Comparison of ENCODE assay signal across 8 cellular contexts in the genomic region with DNA sequence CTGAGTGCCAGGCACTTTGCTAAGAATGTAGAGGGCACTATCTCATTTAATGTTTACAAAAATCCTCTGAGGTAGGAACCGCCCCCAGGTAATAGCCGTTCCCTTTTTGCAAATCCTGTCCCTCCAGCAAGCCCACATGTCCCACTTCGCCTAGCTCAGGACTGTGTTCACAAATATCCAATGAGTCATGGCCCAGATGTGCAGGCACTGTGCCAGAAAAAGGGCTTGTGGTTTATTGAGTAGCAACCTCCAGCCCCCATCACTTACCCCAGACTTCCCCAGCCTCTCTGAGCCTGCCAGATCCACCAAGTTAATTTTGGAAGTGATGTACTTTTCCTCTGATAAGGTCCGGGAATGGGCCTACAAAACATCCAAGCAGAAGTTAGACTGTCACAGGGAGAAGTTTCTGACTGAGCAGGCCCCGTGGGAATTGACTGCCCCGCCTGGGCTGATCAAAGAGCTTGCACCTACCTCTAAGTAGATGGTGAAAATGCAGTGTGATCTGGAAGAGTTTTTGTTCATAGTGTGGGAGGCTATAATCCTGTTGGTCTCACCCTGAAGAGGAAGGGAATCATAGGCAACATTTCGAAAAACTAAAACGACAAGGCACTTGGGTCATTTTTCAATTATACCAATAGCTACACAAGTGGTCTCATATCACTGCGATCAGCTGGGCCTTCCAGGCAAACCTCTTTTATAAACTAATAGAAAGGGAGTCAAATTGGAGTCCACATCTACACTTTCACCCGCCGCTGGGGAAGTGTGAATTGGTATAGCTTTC. TPM values are rescaled to one million over a fixed set of nuclear protein-coding genes. Genes with fewer than 3 reads are reported as not detected.
DNase-seq lines count a peak whose midpoint lies in the region; ATAC-seq, FAIRE-seq and TF ChIP-seq lines count a peak whose summit lies in the region.

No MANE protein-coding gene starts in this region.

- ATAC-seq in GM12878: peak; percentile 79
- peak; percentile 74 for ATAC-seq in HepG2

- H3K9ac ChIP-seq in GM12878 (ENCODE audit: control insufficient read depth, insufficient read depth, low read length) (no peak overlapping the region), HepG2 (ENCODE audit: insufficient read depth, low read depth, low read length) (no peak overlapping the region)

- TF ChIP-seq RAD21 in GM12878 (IDR thresholded peaks at IDR 0.05; ENCODE audit: insufficient read depth, low read depth, low read length) (0 out of 2 replicates have a peak, but pooled peaks have one; percentile 3), HepG2 (CRISPR knock-in tag; IDR thresholded peaks at IDR 0.05) (no peak)

- no peaks in the 10 kb centered on the region for H3K36me3 ChIP-seq in BJ (ENCODE audit: control insufficient read depth, insufficient read depth, low read length)
- no peaks in the 10 kb centered on the region for H3K36me3 ChIP-seq in GM12878 (ENCODE audit: control insufficient read depth in 2 of 2, insufficient read depth in 2 of 2, low read length in 1 of 2)
- no peaks in the 10 kb centered on the region for H3K36me3 ChIP-seq in HepG2 (replicated peaks in 1 of 2; ENCODE audit: control insufficient read depth in 1 of 2, insufficient read depth in 2 of 2, low read length in 2 of 2)

- POLR2A ChIA-PET in BJ (lab: Charles Lee): no interaction called here
- POLR2A ChIA-PET in GM12878 (lab: Charles Lee): interaction anchor here (0.5 to 1.8 kb wide), 7 partner anchors 9 to 240 kb away, joined by 3 to 5 read pairs (median 4); no protein-coding TSS in a partner anchor
- POLR2A ChIA-PET in HepG2 (lab: Yijun Ruan, JAX): no interaction called here

- H3K4me2 ChIP-seq in GM12878 (ENCODE audit: control insufficient read depth, insufficient read depth) (peak overlapping the region; percentile 19; the same call in 1 of the 2 replicates), HepG2 (ENCODE audit: low read depth, low read length) (no peak overlapping the region)

- RAD21 ChIA-PET in GM12878 (lab: Charles Lee; ENCODE audit: unreplicated experiment): interaction anchor here (0.9 to 1.6 kb wide), 5 partner anchors 12 to 340 kb away, joined by 3 to 6 read pairs (median 4); partner anchors contain the start of gene SETD2

- H3K4me1 ChIP-seq in GM12878 (ENCODE audit: control insufficient read depth, insufficient read depth, low read length): peaks cover 11% of the 10 kb centered on the region
- H3K4me1 ChIP-seq in HepG2 (ENCODE audit: insufficient read depth, low read length): peaks cover 15% of the 10 kb centered on the region

- no peak overlapping the region for H3K27ac ChIP-seq in GM12878 (ENCODE audit: control insufficient read depth, insufficient read depth)
- H3K27ac ChIP-seq in HepG2 (ENCODE audit: extremely low read length, insufficient read depth, low read length): no peak overlapping the region

- 39% methylated on average over 11 of the region's 11 CpGs for WGBS in GM12878 (ENCODE audit: insufficient coverage, insufficient replicate concordance, low lambda C conversion rate, missing lambda C conversion rate)
- 57% methylated on average over 11 of the region's 11 CpGs for WGBS in HepG2 (ENCODE audit: low lambda C conversion rate)

- H4K20me1 ChIP-seq in GM12878 (ENCODE audit: control insufficient read depth, insufficient read depth) (no peaks in the 10 kb centered on the region), HepG2 (ENCODE audit: insufficient read depth, low read length) (no peaks in the 10 kb centered on the region)

- H3K4me3 ChIP-seq in BJ (ENCODE audit: low read depth, low read length): no peak overlapping the region
- no peak overlapping the region for H3K4me3 ChIP-seq in GM12878
- H3K4me3 ChIP-seq in HepG2 (replicated peaks in 1 of 3; ENCODE audit: insufficient read depth in 1 of 3, low read depth in 2 of 3, low read length in 3 of 3): no peak overlapping the region

- BruUV-seq in GM12878 (replicated peaks; lab: Mats Ljungman, UMichigan): no TSS peak
- no TSS peak for BruUV-seq in HepG2 (replicated peaks; lab: Mats Ljungman, UMichigan)

- in situ Hi-C loops in GM12878 (cut with MboI): no loop called here
- in situ Hi-C loops in HepG2 (cut with HindIII; ENCODE audit: extremely low pct_ligation_motif_present, low pct_unique_long_range_greater_than_20kb): no loop called here

- peak overlapping the region; percentile 42 for H2AFZ ChIP-seq in GM12878 (ENCODE audit: control insufficient read depth, low read depth, low read length)
- H2AFZ ChIP-seq in HepG2 (ENCODE audit: low read length): no peak overlapping the region

- H3K27me3 ChIP-seq in BJ (ENCODE audit: control insufficient read depth, insufficient read depth, low read length): no peaks in the 10 kb centered on the region
- no peaks in the 10 kb centered on the region for H3K27me3 ChIP-seq in GM12878 (replicated peaks in 1 of 2; ENCODE audit: control insufficient read depth in 2 of 2, insufficient read depth in 2 of 2, low read length in 1 of 2)
- H3K27me3 ChIP-seq in HepG2 (ENCODE audit: control insufficient read depth in 1 of 2, insufficient read depth in 2 of 2, low read length in 2 of 2): no peaks in the 10 kb centered on the region

- no peak for TF ChIP-seq EP300 in GM12878 (IDR thresholded peaks at IDR 0.05; ENCODE audit: borderline replicate concordance in 1 of 2, control insufficient read depth in 1 of 2, low read depth in 2 of 2, low read length in 2 of 2)
- TF ChIP-seq EP300 in HepG2 (IDR thresholded peaks at IDR 0.05; ENCODE audit: low read depth in 2 of 2, low read length in 2 of 2): no peak
- no peak for TF ChIP-seq EP300 in HepG2 (CRISPR knock-in tag; IDR thresholded peaks at IDR 0.05; ENCODE audit: borderline replicate concordance)

- TF ChIP-seq CTCF in BJ (IDR thresholded peaks at IDR 0.05; ENCODE audit: insufficient read depth, low read depth, low read length) (no peak), GM12878 (IDR thresholded peaks at IDR 0.05 in 2 of 3, conservative IDR thresholded peaks at IDR 0.05 in 1 of 3; ENCODE audit: control insufficient read depth in 2 of 3, extremely low read depth in 1 of 3, insufficient read depth in 1 of 3, low read depth in 3 of 3, low read length in 3 of 3) (no peak), HepG2 (CRISPR knock-in tag; IDR thresholded peaks at IDR 0.05) (no peak)

- DNase-seq in BJ (ENCODE audit: low read depth): peak; percentile 74
- DNase-seq in HCEC 1CT: peak; percentile 87
- DNase-seq in RKO (ENCODE audit: low spot score): peak; percentile 74
- DNase-seq in GM12878 (ENCODE audit: low read depth, low spot score): peak; percentile 51
- DNase-seq in HepG2 (ENCODE audit: low spot score): peak; percentile 80
- DNase-seq in stimulated activated CD8-positive, alpha-beta memory T cell treated with anti-CD3 and anti-CD28 coated beads, Interleukin-4, amount 100 ng/mL, for 4 hours (ENCODE audit: low read depth in 2 of 2, low spot score in 1 of 2): peak; percentile 37 to 38
- DNase-seq in NCI-H2227 (lab: John Stamatoyannopoulos, UW; ENCODE audit: unreplicated experiment): no peak
- DNase-seq in NCI-H2081 treated with DMSO at 0.1 percent for 48 hours (lab: John Stamatoyannopoulos, UW): no peak

- TF ChIP-seq POLR2A in GM12878 (IDR thresholded peaks at IDR 0.05; ENCODE audit: low read depth, low read length) (no peak), HepG2 (IDR thresholded peaks at IDR 0.05; ENCODE audit: insufficient read depth in 1 of 2, low read depth in 2 of 2, low read length in 2 of 2) (no peak)

- CTCF ChIA-PET in BJ (lab: Yijun Ruan, JAX): interaction anchor here (0.7 to 1.4 kb wide), 4 partner anchors 10 to 396 kb away, joined by 3 to 5 read pairs (median 3); no protein-coding TSS in a partner anchor
- CTCF ChIA-PET in GM12878 (lab: Yijun Ruan, JAX): interaction anchor here (0.7 to 1.1 kb wide), 4 partner anchors 17 to 184 kb away, joined by 3 to 5 read pairs (median 3); no protein-coding TSS in a partner anchor
- CTCF ChIA-PET in HepG2 (lab: Yijun Ruan, JAX; ENCODE audit: low intra/inter-chr PET ratio, low total read pairs): no interaction called here

- FAIRE-seq in GM12878 (lab: Jason Lieb, UNC) (no peak), HepG2 (lab: Jason Lieb, UNC) (no peak)

- H3K9me3 ChIP-seq in GM12878 (replicated peaks; ENCODE audit: control insufficient read depth, insufficient read depth, low read length): no peaks in the 10 kb centered on the region
- H3K9me3 ChIP-seq in HepG2 (ENCODE audit: low read length): no peaks in the 10 kb centered on the region

- H3K79me2 ChIP-seq in GM12878 (ENCODE audit: control insufficient read depth, insufficient read depth, low read length) (no peaks in the 10 kb centered on the region), HepG2 (ENCODE audit: insufficient read depth, low read length) (no peaks in the 10 kb centered on the region)

- SMC1A ChIA-PET in GM12878 (lab: Charles Lee; ENCODE audit: uncharacterized antibody, unreplicated experiment): interaction anchor here (0.6 to 1.8 kb wide), 13 partner anchors 10 to 247 kb away, joined by 3 to 7 read pairs (median 3); no protein-coding TSS in a partner anchor

- intact Hi-C loops in GM12878 (cut with micrococcal nuclease; ENCODE audit: unreplicated experiment): no loop called here
- intact Hi-C loops in HepG2 (cut with micrococcal nuclease; ENCODE audit: unreplicated experiment): no loop called here

RNA-seq across cellular contexts. Expression of gene KIF9, which starts 15.7 kb away (rescaled TPM):
- polyA plus RNA-seq in BJ (2011; rRNA removed) (2.5 and 4.8 TPM in 2 replicates), GM12878 (2011; rRNA removed) (5.3 and 6.7 TPM in 2 replicates), GM12878 (2014; fragmentation: Illumina TruSeq; extraction: Trizol) (2.7 and 3.0 TPM in 2 replicates), GM12878 (2014; fragmentation: Nextera tagmentation; extraction: Ambion mirVana) (1 to 10 TPM; 7.6 to 8.0 TPM), GM12878 (2014; rRNA removed) (5.4 TPM in 2 replicates), GM12878 (2016; fragmentation: Nextera tagmentation; extraction: Ambion mirVana) (10 to 100 TPM in 1 of 2 experiments, 1 to 10 TPM in 1; 8.2 to 10.2 TPM), HepG2 (2011; rRNA removed) (4.3 and 5.1 TPM in 2 replicates)
- 0.85 and 1.3 TPM in 2 replicates for polyA minus RNA-seq in BJ (2011; rRNA and poly(A)+ RNA removed)
- total RNA-seq in GM12878 (2013; cell fraction: nucleolus; rRNA removed): 4.6 and 5.2 TPM in 2 replicates
- total RNA-seq in GM12878 (2014; rRNA removed) (4.6 and 6.8 TPM in 2 replicates), GM12878 (2014; rRNA removed; fragmentation: Illumina TruSeq; extraction: Trizol) (4.1 and 5.2 TPM in 2 replicates), GM12878 (2021) (4.6 and 6.3 TPM in 2 replicates), HepG2 (2016; rRNA removed; fragmentation: Illumina TruSeq; extraction: Trizol) (16.9 and 18.8 TPM in 2 replicates)
- 2.3 TPM for polyA plus RNA-seq in GM12878 (2011; ENCODE audit: low read depth)
- 4.0 and 4.5 TPM in 2 replicates for polyA plus RNA-seq in GM12878 (2011; cell fraction: cytosol; rRNA removed)
- 5.0 and 5.5 TPM in 2 replicates for polyA plus RNA-seq in GM12878 (2011; cell fraction: nucleus; rRNA removed)
- polyA plus RNA-seq in GM12878 (2012): 3.8 and 4.6 TPM in 2 replicates
- polyA minus RNA-seq in GM12878 (2011; rRNA and poly(A)+ RNA removed): 2.0 and 2.6 TPM in 2 replicates
- 2.3 and 3.5 TPM in 2 replicates for polyA minus RNA-seq in GM12878 (2011; cell fraction: cytosol; rRNA and poly(A)+ RNA removed)
- polyA minus RNA-seq in GM12878 (2011; cell fraction: nucleus; rRNA and poly(A)+ RNA removed): 3.5 and 3.9 TPM in 2 replicates
- total RNA-seq in HepG2 (2016; cell fraction: cytosol; rRNA removed; fragmentation: Illumina TruSeq; extraction: Trizol; ENCODE audit: low read depth): 10.9 and 16.9 TPM in 2 replicates
- total RNA-seq in HepG2 (2016; cell fraction: insoluble cytoplasmic fraction; rRNA removed; fragmentation: Illumina TruSeq; extraction: Trizol): 15.3 and 20.4 TPM in 2 replicates
- total RNA-seq in HepG2 (2016; cell fraction: membrane; rRNA removed; fragmentation: Illumina TruSeq; extraction: Trizol): 19.3 and 19.6 TPM in 2 replicates
- total RNA-seq in HepG2 (2016; cell fraction: nucleus; rRNA removed; fragmentation: Illumina TruSeq; extraction: Trizol): 6.5 and 8.7 TPM in 2 replicates
- polyA plus RNA-seq in HepG2 (2011; cell fraction: cytosol; rRNA removed): 4.9 and 6.2 TPM in 2 replicates
- 2.4 and 3.5 TPM in 2 replicates for polyA plus RNA-seq in HepG2 (2011; cell fraction: nucleus; rRNA removed)
- 6.2 and 9.4 TPM in 2 replicates for polyA plus RNA-seq in HepG2 (2012)
- polyA plus RNA-seq in HepG2 (2016; cell fraction: cytosol; fragmentation: Illumina TruSeq; extraction: Trizol; ENCODE audit: low read depth): 16.0 and 22.8 TPM in 2 replicates
- polyA plus RNA-seq in HepG2 (2016; cell fraction: insoluble cytoplasmic fraction; fragmentation: Illumina TruSeq; extraction: Trizol; ENCODE audit: low read depth): 23.7 and 25.7 TPM in 2 replicates
- 17.7 and 20.7 TPM in 2 replicates for polyA plus RNA-seq in HepG2 (2016; cell fraction: membrane; fragmentation: Illumina TruSeq; extraction: Trizol; ENCODE audit: low read depth)
- polyA plus RNA-seq in HepG2 (2016; cell fraction: nucleus; fragmentation: Illumina TruSeq; extraction: Trizol; ENCODE audit: insufficient read depth, low read depth): 8.4 and 11.9 TPM in 2 replicates
- polyA minus RNA-seq in HepG2 (2011; rRNA and poly(A)+ RNA removed; ENCODE audit: low replicate concordance): 2.9 and 4.0 TPM in 2 replicates
- polyA minus RNA-seq in HepG2 (2011; cell fraction: cytosol; rRNA and poly(A)+ RNA removed): 2.3 and 4.0 TPM in 2 replicates
- polyA minus RNA-seq in HepG2 (2011; cell fraction: nucleus; rRNA and poly(A)+ RNA removed): 6.1 and 6.7 TPM in 2 replicates

RNA-seq across cellular contexts. Expression of gene KLHL18, which starts 15.8 kb away (rescaled TPM):
- polyA plus RNA-seq in BJ (2011; rRNA removed): 19.5 and 25.5 TPM in 2 replicates
- polyA minus RNA-seq in BJ (2011; rRNA and poly(A)+ RNA removed): 30.3 and 48.6 TPM in 2 replicates
- total RNA-seq in GM12878 (2013; cell fraction: nucleolus; rRNA removed): 47.7 and 66.7 TPM in 2 replicates
- 28.6 and 32.1 TPM in 2 replicates for total RNA-seq in GM12878 (2014; rRNA removed)
- 22.7 and 24.0 TPM in 2 replicates for total RNA-seq in GM12878 (2014; rRNA removed; fragmentation: Illumina TruSeq; extraction: Trizol)
- total RNA-seq in GM12878 (2021): 51.5 and 56.5 TPM in 2 replicates
- polyA plus RNA-seq in GM12878 (2011; ENCODE audit: low read depth): 12.4 TPM
- polyA plus RNA-seq in GM12878 (2011; rRNA removed): 36.7 and 61.5 TPM in 2 replicates
- 64.6 and 76.1 TPM in 2 replicates for polyA plus RNA-seq in GM12878 (2011; cell fraction: cytosol; rRNA removed)
- polyA plus RNA-seq in GM12878 (2011; cell fraction: nucleus; rRNA removed): 39.0 and 50.3 TPM in 2 replicates
- polyA plus RNA-seq in GM12878 (2012): 26.6 and 31.3 TPM in 2 replicates
- polyA plus RNA-seq in GM12878 (2014; fragmentation: Illumina TruSeq; extraction: Trizol): 20.2 and 28.5 TPM in 2 replicates
- 10 to 100 TPM; 65.6 to 69.8 TPM for polyA plus RNA-seq in GM12878 (2014; fragmentation: Nextera tagmentation; extraction: Ambion mirVana)
- polyA plus RNA-seq in GM12878 (2014; rRNA removed): 32.6 and 35.6 TPM in 2 replicates
- polyA plus RNA-seq in GM12878 (2016; fragmentation: Nextera tagmentation; extraction: Ambion mirVana): 10 to 100 TPM; 51.8 to 56.6 TPM
- polyA minus RNA-seq in GM12878 (2011; rRNA and poly(A)+ RNA removed): 49.1 and 54.9 TPM in 2 replicates
- polyA minus RNA-seq in GM12878 (2011; cell fraction: cytosol; rRNA and poly(A)+ RNA removed): 11.1 and 13.2 TPM in 2 replicates
- polyA minus RNA-seq in GM12878 (2011; cell fraction: nucleus; rRNA and poly(A)+ RNA removed): 10.8 and 22.6 TPM in 2 replicates
- 18.8 and 26.1 TPM in 2 replicates for total RNA-seq in HepG2 (2016; rRNA removed; fragmentation: Illumina TruSeq; extraction: Trizol)
- total RNA-seq in HepG2 (2016; cell fraction: cytosol; rRNA removed; fragmentation: Illumina TruSeq; extraction: Trizol; ENCODE audit: low read depth): 6.3 and 9.1 TPM in 2 replicates
- total RNA-seq in HepG2 (2016; cell fraction: insoluble cytoplasmic fraction; rRNA removed; fragmentation: Illumina TruSeq; extraction: Trizol): 21.7 and 22.2 TPM in 2 replicates
- 12.0 and 13.5 TPM in 2 replicates for total RNA-seq in HepG2 (2016; cell fraction: membrane; rRNA removed; fragmentation: Illumina TruSeq; extraction: Trizol)
- total RNA-seq in HepG2 (2016; cell fraction: nucleus; rRNA removed; fragmentation: Illumina TruSeq; extraction: Trizol): 13.5 and 13.9 TPM in 2 replicates
- polyA plus RNA-seq in HepG2 (2011; rRNA removed): 14.0 and 17.5 TPM in 2 replicates
- polyA plus RNA-seq in HepG2 (2011; cell fraction: cytosol; rRNA removed): 18.8 and 22.7 TPM in 2 replicates
- polyA plus RNA-seq in HepG2 (2011; cell fraction: nucleus; rRNA removed): 19.3 and 24.7 TPM in 2 replicates
- polyA plus RNA-seq in HepG2 (2012): 13.6 and 13.8 TPM in 2 replicates
- 14.1 and 15.0 TPM in 2 replicates for polyA plus RNA-seq in HepG2 (2016; cell fraction: cytosol; fragmentation: Illumina TruSeq; extraction: Trizol; ENCODE audit: low read depth)
- 18.9 and 19.2 TPM in 2 replicates for polyA plus RNA-seq in HepG2 (2016; cell fraction: insoluble cytoplasmic fraction; fragmentation: Illumina TruSeq; extraction: Trizol; ENCODE audit: low read depth)
- 15.0 and 19.1 TPM in 2 replicates for polyA plus RNA-seq in HepG2 (2016; cell fraction: membrane; fragmentation: Illumina TruSeq; extraction: Trizol; ENCODE audit: low read depth)
- polyA plus RNA-seq in HepG2 (2016; cell fraction: nucleus; fragmentation: Illumina TruSeq; extraction: Trizol; ENCODE audit: insufficient read depth, low read depth): 24.2 and 25.9 TPM in 2 replicates
- 38.2 and 46.2 TPM in 2 replicates for polyA minus RNA-seq in HepG2 (2011; rRNA and poly(A)+ RNA removed; ENCODE audit: low replicate concordance)
- polyA minus RNA-seq in HepG2 (2011; cell fraction: cytosol; rRNA and poly(A)+ RNA removed): 6.6 and 13.3 TPM in 2 replicates
- polyA minus RNA-seq in HepG2 (2011; cell fraction: nucleus; rRNA and poly(A)+ RNA removed): 15.7 and 24.3 TPM in 2 replicates

Comparison
In these comparisons a context has a peak if more than half of its experiments do, and no peak if none do; other contexts are left out.
1. DNase-seq: peak in BJ (single experiment), HCEC 1CT (single experiment), RKO (single experiment), GM12878 (single experiment), HepG2 (single experiment) and stimulated activated CD8-positive, alpha-beta memory T cell treated with anti-CD3 and anti-CD28 coated beads, Interleukin-4, amount 100 ng/mL, for 4 hours (2 of 2); none in NCI-H2227 (single experiment) and NCI-H2081 treated with DMSO at 0.1 percent for 48 hours (single experiment).